In the genomic region with DNA sequence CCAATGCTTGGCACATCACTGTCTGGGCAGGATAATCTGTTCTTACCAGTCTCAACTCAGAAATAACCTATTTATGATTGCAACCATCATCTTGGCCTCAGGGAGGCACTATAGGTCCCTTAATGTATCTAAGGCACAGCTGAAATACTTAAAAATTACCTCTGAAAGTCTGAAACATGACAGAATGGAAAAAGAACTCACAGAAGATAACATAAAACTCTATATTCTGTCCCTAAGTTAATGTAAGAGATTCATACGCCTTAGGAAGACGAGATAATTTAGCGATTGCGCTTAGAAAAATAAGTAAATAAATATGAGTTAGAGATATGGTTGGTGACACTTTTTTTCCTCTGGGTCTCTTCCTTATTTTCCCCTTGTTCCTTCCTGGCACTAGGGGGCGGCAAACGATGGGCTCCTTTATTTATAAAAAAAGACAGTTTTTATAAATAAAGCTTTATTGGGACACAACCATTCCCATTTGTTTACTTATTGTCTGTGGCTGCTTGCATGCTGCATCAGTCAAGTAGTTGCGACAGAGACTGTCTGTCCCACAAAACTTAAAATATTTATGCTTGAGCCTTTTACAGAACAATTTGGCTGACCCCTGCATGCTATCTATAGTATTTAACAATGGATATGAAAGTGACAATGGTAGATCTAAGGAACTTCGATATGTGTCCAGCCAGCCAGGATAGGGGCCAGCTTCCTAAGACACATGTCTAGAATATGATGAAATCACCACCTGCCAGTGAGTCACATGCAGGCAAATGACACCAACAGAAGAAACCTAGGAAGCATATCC, we compare ENCODE assay signal across 8 cellular contexts.
DNase-seq lines count a peak whose midpoint lies in the region; ATAC-seq and TF ChIP-seq lines count a peak whose summit lies in the region.

No MANE protein-coding gene starts in this region.

- POLR2A ChIA-PET in MCF 10A (lab: Yijun Ruan, JAX): no interaction called here

- H3K27ac ChIP-seq in right lobe of liver (no peak overlapping the region), thyroid gland (no peak overlapping the region)

- peaks cover 16% of the 10 kb centered on the region for H3K27me3 Mint-ChIP-seq in MCF 10A (ENCODE audit: insufficient read depth, unreplicated experiment)

- CTCF ChIA-PET in MCF 10A (lab: Yijun Ruan, JAX): interaction anchor here (0.6 to 1.7 kb wide), 9 partner anchors 13 to 855 kb away, joined by 3 to 5 read pairs (median 3); no protein-coding TSS in a partner anchor

- TF ChIP-seq POLR2A in right lobe of liver (IDR thresholded peaks at IDR 0.05): no peak
- TF ChIP-seq POLR2A in thyroid gland (IDR thresholded peaks at IDR 0.05): no peak

- peak; percentile 64 for DNase-seq in Caki2 (ENCODE audit: low read depth)
- peak; percentile 46 to 77 for DNase-seq in NOMO-1 (lab: John Stamatoyannopoulos, UW; ENCODE audit: unreplicated experiment in 2 of 2)
- DNase-seq in MCF 10A (ENCODE audit: unreplicated experiment): peak; percentile 68
- no peak for DNase-seq in right lobe of liver
- no peak for DNase-seq in thyroid gland
- no peak for DNase-seq in activated gamma-delta T cell treated with Interleukin-2 at 50 U/mL for 16 hours

- intact Hi-C loops in MCF 10A (cut with micrococcal nuclease): loop anchor here (1.0 to 5.0 kb wide), 4 partner anchors 473 to 853 kb away; no protein-coding TSS in a partner anchor
- intact Hi-C loops in right lobe of liver (cut with DNase I): no loop called here
- intact Hi-C loops in thyroid gland (cut with DNase I): no loop called here

- no peaks in the 10 kb centered on the region for H3K9me3 Mint-ChIP-seq in MCF 10A (ENCODE audit: unreplicated experiment)

- ATAC-seq in GM18907 (IDR thresholded peaks at IDR 0.05; ENCODE audit: unreplicated experiment): peak; percentile 74
- peak; percentile 43 for ATAC-seq in HG03565 (IDR thresholded peaks at IDR 0.05; ENCODE audit: unreplicated experiment)
- peak; percentile 45 to 79 (median 67) for ATAC-seq in right lobe of liver

- H3K4me1 Mint-ChIP-seq in MCF 10A (ENCODE audit: insufficient read depth, unreplicated experiment): peaks cover 11% of the 10 kb centered on the region

- H3K4me1 ChIP-seq in right lobe of liver: peaks cover 0 to 7% (median 0%) of the 10 kb centered on the region in 4 donors
- no peaks in the 10 kb centered on the region for H3K4me1 ChIP-seq in thyroid gland

- no peak overlapping the region for H3K4me3 Mint-ChIP-seq in MCF 10A (ENCODE audit: unreplicated experiment)

- H3K36me3 Mint-ChIP-seq in MCF 10A (ENCODE audit: insufficient read depth, unreplicated experiment): no peaks in the 10 kb centered on the region

- H3K36me3 ChIP-seq in right lobe of liver (no peaks in the 10 kb centered on the region), thyroid gland (no peaks in the 10 kb centered on the region)

- in situ Hi-C loops in Caki2 (cut with HindIII; ENCODE audit: low pct_unique_long_range_greater_than_20kb, low sequenced_read_pairs): no loop called here

- no TSS peak for BruUV-seq in MCF 10A (replicated peaks; lab: Mats Ljungman, UMichigan)

- no peak overlapping the region for H3K4me3 ChIP-seq in right lobe of liver
- H3K4me3 ChIP-seq in thyroid gland (replicated peaks in 1 of 3): no peak overlapping the region

- no peaks in the 10 kb centered on the region for H3K9me3 ChIP-seq in right lobe of liver
- H3K9me3 ChIP-seq in thyroid gland: no peaks in the 10 kb centered on the region

- TF ChIP-seq CTCF in MCF 10A (IDR thresholded peaks at IDR 0.05; ENCODE audit: unreplicated experiment) (peak; percentile 51), right lobe of liver (IDR thresholded peaks at IDR 0.05) (peak; percentile 46 to 60 (median 54)), thyroid gland (IDR thresholded peaks at IDR 0.05) (peak in 3 of 6 experiments; percentile 30 to 38 (median 33))

- WGBS in right lobe of liver (ENCODE audit: insufficient coverage, low coverage, low lambda C conversion rate, missing lambda C conversion rate): 22% methylated on average over 8 of the region's 8 CpGs
- WGBS in thyroid gland, 2 donors: 30 to 34% methylated on average over 8 of the region's 8 CpGs

- no peak overlapping the region for H3K27ac Mint-ChIP-seq in MCF 10A (ENCODE audit: low read depth, unreplicated experiment)

- H3K27me3 ChIP-seq in right lobe of liver (no peaks in the 10 kb centered on the region), thyroid gland (no peaks in the 10 kb centered on the region)

Comparison
In these comparisons a context has a peak if more than half of its experiments do, and no peak if none do; other contexts are left out.
1. DNase-seq: peak in Caki2 (single experiment), NOMO-1 (2 of 2) and MCF 10A (single experiment); none in right lobe of liver (0 of 3), thyroid gland (0 of 2) and activated gamma-delta T cell treated with Interleukin-2 at 50 U/mL for 16 hours (single experiment).
2. Peak in every context shown above with its lines, with median percentiles within 50 percentile points of each other: ATAC-seq.